9 cellular contexts compared by ENCODE assay signal in genomic region chr2:229408356-229408755, GRCh38.
A peak's percentile ranks its signal among the peaks of the same experiment; 100 is the strongest.
DNase-seq lines count a peak whose midpoint lies in the region; ATAC-seq and TF ChIP-seq lines count a peak whose summit lies in the region.
"Had no signal": no experiment of that assay in that cellular context is flagged by ENCODE, and none has a peak within 500 bp of the region (broad histone marks: within the 10 kb centered on the region; RNA-seq: fewer than 3 reads in every experiment).

No MANE protein-coding gene starts in this region.

- no peak for TF ChIP-seq CTCF in GM23338 (conservative IDR thresholded peaks at IDR 0.05; ENCODE audit: low read depth in 2 of 2)

- H4K20me1 ChIP-seq in GM23338 (replicated peaks; ENCODE audit: insufficient read depth): no peaks in the 10 kb centered on the region

- no peaks in the 10 kb centered on the region for H3K9me3 ChIP-seq in skeletal muscle tissue (ENCODE audit: control insufficient read depth in 3 of 3, low read length in 3 of 3)
- H3K9me3 ChIP-seq: neutrophil had no signal

- H3F3A ChIP-seq in GM23338 (replicated peaks; ENCODE audit: low read depth): no peaks in the 10 kb centered on the region

- no peak overlapping the region for H3K27ac Mint-ChIP-seq in GM23338
- H3K27ac Mint-ChIP-seq in activated T-cell treated with anti-CD3 and anti-CD28 coated beads, Interleukin-2, amount 50 U/mL, for 72 hours: no peak overlapping the region

- H3K27me3 ChIP-seq in GM23338 (ENCODE audit: insufficient read depth) (no peaks in the 10 kb centered on the region), skeletal muscle tissue (ENCODE audit: control insufficient read depth in 3 of 3, insufficient read depth in 3 of 3, low read length in 3 of 3) (no peaks in the 10 kb centered on the region)

- H3K36me3 ChIP-seq in GM23338 (ENCODE audit: insufficient read depth) (no peaks in the 10 kb centered on the region), skeletal muscle tissue (ENCODE audit: control insufficient read depth in 3 of 3, insufficient read depth in 3 of 3, low read length in 3 of 3) (no peaks in the 10 kb centered on the region)
- H3K36me3 ChIP-seq: neutrophil had no signal

- no peaks in the 10 kb centered on the region for H3K79me2 ChIP-seq in GM23338 (replicated peaks; ENCODE audit: insufficient read depth)

- H3K4me2 ChIP-seq in GM23338: no peak overlapping the region

- H3K27me3 Mint-ChIP-seq in GM23338 (ENCODE audit: insufficient read depth, low read depth, poor library complexity): peaks cover 7% of the 10 kb centered on the region
- H3K27me3 Mint-ChIP-seq in activated T-cell treated with anti-CD3 and anti-CD28 coated beads, Interleukin-2, amount 50 U/mL, for 72 hours (ENCODE audit: low read depth): peaks cover 5% of the 10 kb centered on the region

- H3K9me2 ChIP-seq in GM23338 (ENCODE audit: insufficient read depth): peaks cover 5% of the 10 kb centered on the region; the same call in 1 of the 2 replicates

- no peak overlapping the region for H2AFZ ChIP-seq in GM23338

- H3K4me3 Mint-ChIP-seq in GM23338: no peak overlapping the region
- no peak overlapping the region for H3K4me3 Mint-ChIP-seq in activated T-cell treated with anti-CD3 and anti-CD28 coated beads, Interleukin-2, amount 50 U/mL, for 72 hours

- peaks cover 25% of the 10 kb centered on the region for H3K4me1 ChIP-seq in GM23338 (ENCODE audit: insufficient read depth)
- H3K4me1 ChIP-seq in skeletal muscle tissue (ENCODE audit: control insufficient read depth in 3 of 3, insufficient read depth in 3 of 3, low read length in 3 of 3): peaks cover 4 to 16% (median 5%) of the 10 kb centered on the region in 3 donors

- peak overlapping the region; percentile 53; the same call in 1 of the 2 replicates for H3K27ac ChIP-seq in GM23338 (ENCODE audit: low read depth)
- H3K27ac ChIP-seq in skeletal muscle tissue (ENCODE audit: low read depth, low read length): peak overlapping the region; percentile 40
- H3K27ac ChIP-seq: neutrophil had no signal

- DNase-seq in GM23338 (ENCODE audit: low spot score): peak; percentile 51
- peak; percentile 13 for DNase-seq in SHP77 treated with DMSO at 0.1 percent for 48 hours (lab: John Stamatoyannopoulos, UW)
- DNase-seq in foreskin melanocyte: peak; percentile 46
- no peak for DNase-seq in stimulated activated CD4-positive, alpha-beta T cell treated with anti-CD3 and anti-CD28 coated beads, Interleukin-4, amount 100 ng/mL, for 1 hour
- DNase-seq in activated T-cell treated with anti-CD3 and anti-CD28 coated beads, Interleukin-2, amount 50 U/mL, for 72 hours: no peak
- DNase-seq in activated gamma-delta T cell treated with Interleukin-2 at 50 U/mL for 16 hours: no peak
- no peak for DNase-seq in NCI-H1694 (lab: John Stamatoyannopoulos, UW)

- no peak overlapping the region for H3K9ac ChIP-seq in skeletal muscle tissue (ENCODE audit: low read depth in 1 of 3, low read length in 3 of 3)

- H3K4me1 Mint-ChIP-seq in GM23338: peaks cover 25% of the 10 kb centered on the region
- H3K4me1 Mint-ChIP-seq in activated T-cell treated with anti-CD3 and anti-CD28 coated beads, Interleukin-2, amount 50 U/mL, for 72 hours (ENCODE audit: low read depth): no peaks in the 10 kb centered on the region

- peak; percentile 34; the same call in 2 of the 3 replicates for ATAC-seq in GM23338
- no peak for ATAC-seq in activated T-cell treated with anti-CD3 and anti-CD28 coated beads, Interleukin-2, amount 50 U/mL, for 72 hours (replicated peaks in 1 of 2)

- peaks cover 3% of the 10 kb centered on the region; the same call in 1 of the 3 replicates for H3K9me3 Mint-ChIP-seq in GM23338
- peaks cover 1 to 2% of the 10 kb centered on the region in 2 donors for H3K9me3 Mint-ChIP-seq in activated T-cell treated with anti-CD3 and anti-CD28 coated beads, Interleukin-2, amount 50 U/mL, for 72 hours

- H3K36me3 Mint-ChIP-seq in GM23338 (ENCODE audit: low read depth): no peaks in the 10 kb centered on the region
- H3K36me3 Mint-ChIP-seq in activated T-cell treated with anti-CD3 and anti-CD28 coated beads, Interleukin-2, amount 50 U/mL, for 72 hours (ENCODE audit: insufficient read depth in 2 of 2): no peaks in the 10 kb centered on the region

- H3K4me3 ChIP-seq in GM23338 (no peak overlapping the region), skeletal muscle tissue (ENCODE audit: low read length in 3 of 3) (no peak overlapping the region)

TF ChIP-seq in GM23338, 12 proteins besides CTCF, POLR2A, EP300 and RAD21 (continues in another document):
- TF ChIP-seq POLR2AphosphoS5 (IDR thresholded peaks at IDR 0.05; ENCODE audit: low read depth) (no peak), CREB1 (CRISPR knock-in tag; IDR thresholded peaks at IDR 0.05; ENCODE audit: low read depth) (no peak), NANOG (IDR thresholded peaks at IDR 0.05; ENCODE audit: borderline replicate concordance) (no peak), ZNF114 (CRISPR knock-in tag; IDR thresholded peaks at IDR 0.05) (no peak), STAT1 (IDR thresholded peaks at IDR 0.05; ENCODE audit: unreplicated experiment) (no peak), JUNB (IDR thresholded peaks at IDR 0.05; ENCODE audit: unreplicated experiment) (no peak), EZH2phosphoT487 (IDR thresholded peaks at IDR 0.05; ENCODE audit: unreplicated experiment) (no peak), REST (IDR thresholded peaks at IDR 0.05; ENCODE audit: unreplicated experiment) (no peak), ETS1 (IDR thresholded peaks at IDR 0.05) (no peak)

Comparison
In these comparisons a context has a peak if more than half of its experiments do, and no peak if none do; other contexts are left out.
1. DNase-seq: peak in GM23338 (single experiment), SHP77 treated with DMSO at 0.1 percent for 48 hours (single experiment) and foreskin melanocyte (single experiment); none in stimulated activated CD4-positive, alpha-beta T cell treated with anti-CD3 and anti-CD28 coated beads, Interleukin-4, amount 100 ng/mL, for 1 hour (single experiment), activated T-cell treated with anti-CD3 and anti-CD28 coated beads, Interleukin-2, amount 50 U/mL, for 72 hours (0 of 2), activated gamma-delta T cell treated with Interleukin-2 at 50 U/mL for 16 hours (single experiment) and NCI-H1694 (single experiment).